Comparison of ENCODE assay signal across 8 cellular contexts in the genomic region with DNA sequence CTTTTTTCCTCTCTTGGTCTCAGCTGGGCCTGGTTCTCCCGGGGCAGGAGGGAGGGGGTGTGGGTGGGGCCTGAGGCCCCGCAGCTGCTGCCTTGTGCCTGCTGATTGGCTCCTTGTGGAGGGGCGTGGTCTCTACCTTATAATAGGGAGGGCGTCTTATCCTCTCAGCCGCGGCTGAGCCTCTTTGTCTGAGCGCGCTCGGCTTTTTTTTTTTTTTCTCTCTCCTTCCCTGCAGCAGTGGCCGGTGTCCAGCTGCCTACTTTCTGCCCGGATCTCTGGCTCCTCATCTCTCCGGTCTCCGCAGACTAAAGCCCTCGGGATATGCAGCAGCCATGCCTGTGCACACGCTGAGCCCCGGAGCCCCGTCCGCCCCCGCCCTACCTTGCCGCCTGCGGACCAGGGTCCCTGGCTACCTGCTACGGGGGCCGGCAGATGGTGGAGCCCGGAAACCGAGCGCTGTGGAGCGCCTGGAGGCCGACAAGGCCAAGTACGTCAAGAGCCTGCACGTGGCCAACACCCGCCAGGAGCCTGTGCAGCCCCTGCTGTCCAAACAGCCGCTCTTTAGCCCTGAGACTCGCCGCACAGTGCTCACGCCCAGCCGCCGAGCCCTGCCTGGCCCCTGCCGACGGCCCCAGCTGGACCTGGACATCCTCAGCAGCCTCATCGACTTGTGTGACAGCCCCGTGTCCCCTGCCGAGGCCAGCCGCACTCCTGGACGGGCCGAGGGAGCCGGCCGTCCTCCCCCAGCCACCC. TPM values are rescaled to one million over a fixed set of nuclear protein-coding genes. Genes with fewer than 3 reads are reported as not detected.
A peak's percentile ranks its signal among the peaks of the same experiment; 100 is the strongest.
DNase-seq lines count a peak whose midpoint lies in the region; ATAC-seq and TF ChIP-seq lines count a peak whose summit lies in the region.

No MANE protein-coding gene starts in this region.

- peak overlapping the region; percentile 86 to 89 for H3K4me3 Mint-ChIP-seq in activated T-cell treated with anti-CD3 and anti-CD28 coated beads, Interleukin-2, amount 50 U/mL, for 72 hours
- H3K4me3 Mint-ChIP-seq in naive thymus-derived CD8-positive, alpha-beta T cell, result peak overlapping the region; percentile 87 to 98 (median 93)

- H3K27me3 Mint-ChIP-seq in activated T-cell treated with anti-CD3 and anti-CD28 coated beads, Interleukin-2, amount 50 U/mL, for 72 hours (ENCODE audit: low read depth), result no peaks in the 10 kb centered on the region
- H3K27me3 Mint-ChIP-seq in naive thymus-derived CD8-positive, alpha-beta T cell, result no peaks in the 10 kb centered on the region

- POLR2A ChIA-PET in naive thymus-derived CD8-positive, alpha-beta T cell (lab: Charles Lee), result interaction anchor here (0.6 to 7.0 kb wide), 10 partner anchors 9 to 464 kb away, joined by 3 to 99 read pairs (median 6); a partner anchor contains a TSS

- peaks cover 25% of the 10 kb centered on the region for H3K4me1 ChIP-seq in HUES48 (ENCODE audit: control insufficient read depth, insufficient read depth, low read length)
- H3K4me1 ChIP-seq in OCI-LY1 (ENCODE audit: insufficient read depth, low read length, severe bottlenecking), result peaks cover 54% of the 10 kb centered on the region

- H2AFZ ChIP-seq in OCI-LY1 (ENCODE audit: low read length), result no peak overlapping the region

- no peak overlapping the region for H3K27ac Mint-ChIP-seq in activated T-cell treated with anti-CD3 and anti-CD28 coated beads, Interleukin-2, amount 50 U/mL, for 72 hours
- peak overlapping the region; percentile 71 to 97 (median 90) for H3K27ac Mint-ChIP-seq in naive thymus-derived CD8-positive, alpha-beta T cell

- H3K4me3 ChIP-seq in HUES48 (ENCODE audit: low read depth, low read length) (peak overlapping the region; percentile 72), OCI-LY1 (ENCODE audit: low read depth, low read length, poor library complexity, severe bottlenecking) (peak overlapping the region; percentile 53)

- H3K27ac ChIP-seq in HUES48 (ENCODE audit: low read depth, low read length), result no peak overlapping the region
- H3K27ac ChIP-seq in OCI-LY1 (ENCODE audit: low read depth, low read length, poor library complexity, severe bottlenecking), result no peak overlapping the region

- no peaks in the 10 kb centered on the region for H3K9me3 Mint-ChIP-seq in activated T-cell treated with anti-CD3 and anti-CD28 coated beads, Interleukin-2, amount 50 U/mL, for 72 hours
- no peaks in the 10 kb centered on the region for H3K9me3 Mint-ChIP-seq in naive thymus-derived CD8-positive, alpha-beta T cell

- H4K20me1 ChIP-seq in OCI-LY1 (ENCODE audit: insufficient read depth, low read length), result no peaks in the 10 kb centered on the region

- no peak for TF ChIP-seq CTCF in OCI-LY1 (IDR thresholded peaks at IDR 0.05; ENCODE audit: low read length)

- ATAC-seq in GM21381 (IDR thresholded peaks at IDR 0.05; ENCODE audit: unreplicated experiment), result peak; percentile 91
- ATAC-seq in activated T-cell treated with anti-CD3 and anti-CD28 coated beads, Interleukin-2, amount 50 U/mL, for 72 hours (replicated peaks in 1 of 2), result peak; percentile 93
- peak; percentile 87 to 92 for ATAC-seq in naive thymus-derived CD8-positive, alpha-beta T cell

- DNase-seq in COLO668 (lab: John Stamatoyannopoulos, UW; ENCODE audit: unreplicated experiment) (peak; percentile 93), fibroblast of gingiva (ENCODE audit: low read depth) (peak; percentile 83)
- DNase-seq in activated T-cell treated with anti-CD3 and anti-CD28 coated beads, Interleukin-2, amount 50 U/mL, for 72 hours, result peak; percentile 83 to 90
- DNase-seq in naive thymus-derived CD8-positive, alpha-beta T cell, result peak; percentile 71 to 97 (median 87)
- DNase-seq in stimulated activated CD8-positive, alpha-beta memory T cell treated with anti-CD3 and anti-CD28 coated beads, Interleukin-7, amount 100 ng/mL, for 48 hours (ENCODE audit: extremely low read depth in 1 of 2, low read depth in 1 of 2), result peak; percentile 61 to 87

- H3K9me3 ChIP-seq in HUES48 (ENCODE audit: control insufficient read depth, insufficient read depth, low read length), result no peaks in the 10 kb centered on the region
- H3K9me3 ChIP-seq in OCI-LY1 (ENCODE audit: low read length), result no peaks in the 10 kb centered on the region

- H3K27me3 ChIP-seq in HUES48 (ENCODE audit: control insufficient read depth, insufficient read depth, low read length) (peaks cover 24% of the 10 kb centered on the region), OCI-LY1 (ENCODE audit: insufficient read depth, low read length) (no peaks in the 10 kb centered on the region)

- H3K4me1 Mint-ChIP-seq in activated T-cell treated with anti-CD3 and anti-CD28 coated beads, Interleukin-2, amount 50 U/mL, for 72 hours (ENCODE audit: low read depth), result peaks cover 48% of the 10 kb centered on the region
- H3K4me1 Mint-ChIP-seq in naive thymus-derived CD8-positive, alpha-beta T cell, result peaks cover 28 to 69% (median 63%) of the 10 kb centered on the region in 4 donors

- no peaks in the 10 kb centered on the region for H3K9me2 ChIP-seq in OCI-LY1 (ENCODE audit: low read depth, low read length)

- no peaks in the 10 kb centered on the region for H3K79me2 ChIP-seq in OCI-LY1 (ENCODE audit: insufficient read depth, low read length)

- peak overlapping the region; percentile 62 for H3K4me2 ChIP-seq in OCI-LY1 (ENCODE audit: low read length)

- no peaks in the 10 kb centered on the region for H3F3A ChIP-seq in OCI-LY1 (ENCODE audit: insufficient read depth, low read length)

- H3K36me3 ChIP-seq in HUES48 (ENCODE audit: control insufficient read depth, insufficient read depth, low read length) (no peaks in the 10 kb centered on the region), OCI-LY1 (ENCODE audit: insufficient read depth, low read length) (no peaks in the 10 kb centered on the region)

- H3K36me3 Mint-ChIP-seq in activated T-cell treated with anti-CD3 and anti-CD28 coated beads, Interleukin-2, amount 50 U/mL, for 72 hours (ENCODE audit: insufficient read depth in 2 of 2), result peaks cover 0 to 2% of the 10 kb centered on the region in 2 donors
- no peaks in the 10 kb centered on the region for H3K36me3 Mint-ChIP-seq in naive thymus-derived CD8-positive, alpha-beta T cell

- peak overlapping the region; percentile 63; the same call in 1 of the 2 replicates for H3K9ac ChIP-seq in HUES48 (ENCODE audit: low read depth, low read length)
- H3K9ac ChIP-seq in OCI-LY1 (ENCODE audit: low read length), result no peak overlapping the region; the same call in 1 of the 2 replicates

RNA-seq across cellular contexts. Expression of a gene that starts 11.1 kb away (rescaled TPM):
- total RNA-seq in activated T-cell treated with anti-CD3 and anti-CD28 coated beads, Interleukin-2, amount 50 U/mL, for 72 hours, result 10 to 100 TPM; 21.1 to 24.5 TPM
- 10 to 100 TPM; 20.3 to 24.5 TPM for total RNA-seq in naive thymus-derived CD8-positive, alpha-beta T cell
- 10 to 100 TPM in 1 of 3 donors, 1 to 10 TPM in 2; 4.5 to 21.4 (median 9.4) TPM for polyA plus RNA-seq in naive thymus-derived CD8-positive, alpha-beta T cell
